10 cellular contexts compared by ENCODE assay signal in the genomic region with DNA sequence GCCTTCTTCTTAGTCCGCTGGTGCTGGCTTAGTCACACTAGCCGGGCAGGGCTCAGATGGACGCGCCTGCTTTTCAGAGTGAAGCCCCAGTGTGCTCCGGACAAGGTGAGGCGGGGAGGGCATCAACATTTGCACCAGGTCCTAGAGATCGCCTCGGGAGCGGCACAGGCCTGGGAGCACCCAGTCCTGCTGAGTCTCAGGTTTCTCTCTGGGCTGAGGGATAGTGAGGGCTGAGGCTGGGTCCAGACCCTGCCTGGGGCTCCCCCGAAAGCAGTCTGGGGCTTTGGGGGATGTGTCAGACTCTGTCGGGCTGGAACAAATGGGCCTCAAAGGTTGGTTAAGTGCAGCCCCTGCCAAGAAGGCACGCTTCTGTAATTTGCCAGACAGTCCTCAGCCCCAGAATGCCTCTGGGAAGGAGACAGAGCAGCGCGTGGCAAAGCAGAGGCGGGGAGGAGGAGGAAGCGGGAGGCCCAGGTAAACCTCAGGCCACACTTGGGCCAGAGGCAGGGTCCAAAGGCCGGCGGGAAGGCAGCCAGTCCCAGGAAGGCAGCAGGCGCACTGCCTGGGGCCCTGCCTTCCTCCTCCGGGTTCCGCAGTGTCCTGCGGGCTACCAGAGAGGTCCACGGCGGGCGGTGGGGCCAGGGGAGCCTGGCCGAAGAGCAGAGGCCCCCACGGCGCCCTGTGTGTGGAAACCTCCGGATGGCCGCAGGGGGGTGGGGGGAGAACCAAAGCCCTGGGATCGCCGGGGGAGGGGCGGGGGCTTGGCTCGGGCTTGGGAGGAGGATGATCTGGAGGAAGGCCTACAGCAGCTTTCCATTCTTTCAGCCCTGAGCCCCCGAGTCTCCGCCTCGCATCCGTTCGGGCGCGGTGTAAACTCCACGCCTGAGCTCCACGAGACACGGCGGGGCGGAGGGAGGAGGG. TPM values are rescaled to one million over a fixed set of nuclear protein-coding genes. Genes with fewer than 3 reads are reported as not detected.
DNase-seq lines count a peak whose midpoint lies in the region; ATAC-seq, FAIRE-seq and TF ChIP-seq lines count a peak whose summit lies in the region.
"Had no signal": no experiment of that assay in that cellular context is flagged by ENCODE, and none has a peak within 500 bp of the region (broad histone marks: within the 10 kb centered on the region; RNA-seq: fewer than 3 reads in every experiment).

No MANE protein-coding gene starts in this region.

- peaks cover 4% of the 10 kb centered on the region for H3K9me1 ChIP-seq in K562 (ENCODE audit: control insufficient read depth, insufficient read depth, low read length)

- H3K79me2 ChIP-seq in K562 (ENCODE audit: control insufficient read depth, insufficient read depth, low read length) = no peaks in the 10 kb centered on the region

- ATAC-seq in K562 (no peak), lower lobe of right lung (peak in 1 of 2 donors; percentile 3)
- ATAC-seq in activated T-cell treated with anti-CD3 and anti-CD28 coated beads, Interleukin-2, amount 50 U/mL, for 4 hours = no peak

- in situ Hi-C loops in K562 (cut with MboI) = loop anchor here (10.0 kb wide), 1 partner anchor 89 kb away; a partner anchor contains a TSS

- BruUV-seq in K562 (replicated peaks; lab: Mats Ljungman, UMichigan) = no TSS peak

- TF ChIP-seq POLR2A in K562 (conservative IDR thresholded peaks at IDR 0.05) (no peak), spleen (IDR thresholded peaks at IDR 0.05) (no peak)

- FAIRE-seq in K562 (lab: Jason Lieb, UNC) = no peak

- H3K27me3 ChIP-seq in K562 (ENCODE audit: control insufficient read depth in 2 of 2, insufficient read depth in 2 of 2, low read length in 2 of 2) (no peaks in the 10 kb centered on the region), lower lobe of right lung (ENCODE audit: low read depth) (no peaks in the 10 kb centered on the region), spleen (replicated peaks in 1 of 7) (no peaks in the 10 kb centered on the region)

- intact Hi-C loops in K562 (cut with micrococcal nuclease) = loop anchor here (2.0 to 10.0 kb wide), 2 partner anchors 89 to 159 kb away; a partner anchor contains a TSS
- intact Hi-C loops in lower lobe of right lung (cut with DNase I) = no loop called here
- intact Hi-C loops in spleen (cut with DNase I; ENCODE audit: low total_unique reads) = loop anchor here (5.0 to 10.0 kb wide), 2 partner anchors 91 to 139 kb away; no protein-coding TSS in a partner anchor

- peak; percentile 81 for DNase-seq in HT-29 (ENCODE audit: low spot score)
- DNase-seq in K562 (ENCODE audit: extremely low read depth in 1 of 4, low spot score in 3 of 4) = peak in 2 of 4 experiments; percentile 23
- no peak for DNase-seq in lower lobe of right lung
- DNase-seq in spleen = peak; percentile 82
- no peak for DNase-seq in stimulated activated CD4-positive, alpha-beta T cell treated with anti-CD3 and anti-CD28 coated beads, Interleukin-2, amount 100 ng/mL, for 48 hours
- DNase-seq in iPS-NIHi11 (ENCODE audit: low spot score) = no peak
- no peak for DNase-seq in activated T-cell treated with anti-CD3 and anti-CD28 coated beads, Interleukin-2, amount 50 U/mL, for 4 hours
- DNase-seq in midbrain (lab: John Stamatoyannopoulos, UW) = no peak

- WGBS in K562 (ENCODE audit: insufficient coverage, low coverage, missing lambda C conversion rate) = 83% methylated on average over 19 of the region's 46 CpGs
- 66 to 84% (median 78%) methylated on average over 37 to 46 of the region's 46 CpGs for WGBS in spleen, 5 donors

- H3K9ac ChIP-seq in K562 (ENCODE audit: insufficient read depth in 1 of 2, low read depth in 2 of 2, low read length in 2 of 2) = peak overlapping the region in 1 of 2 experiments; percentile 72; a peak in 2 of 4 replicates

- CTCF ChIA-PET in K562 (lab: Yijun Ruan, JAX; ENCODE audit: low intra/inter-chr PET ratio) = interaction anchor here (0.6 to 3.4 kb wide), 5 partner anchors 40 to 266 kb away, joined by 3 to 19 read pairs (median 4); a partner anchor contains a TSS

- H3K4me3 ChIP-seq in K562 (no peak overlapping the region), lower lobe of right lung (no peak overlapping the region), spleen (no peak overlapping the region)

- POLR2A ChIA-PET in K562 (lab: Yijun Ruan, JAX) = interaction anchor here (0.6 to 1.0 kb wide), 4 partner anchors 16 to 1131 kb away, joined by 3 to 4 read pairs (median 4); no protein-coding TSS in a partner anchor

- peaks cover 27% of the 10 kb centered on the region; the same call in 2 of the 3 replicates for H3K36me3 ChIP-seq in K562 (ENCODE audit: control insufficient read depth, insufficient read depth, low read length)
- H3K36me3 ChIP-seq in lower lobe of right lung = peaks cover 40% of the 10 kb centered on the region
- H3K36me3 ChIP-seq in spleen = peaks cover 0 to 40% (median 37%) of the 10 kb centered on the region in 6 donors

- H4K20me1 ChIP-seq in K562 (replicated peaks; ENCODE audit: control insufficient read depth, insufficient read depth, low read length) = no peaks in the 10 kb centered on the region

- TF ChIP-seq CTCF in K562 (IDR thresholded peaks at IDR 0.05 in 2 of 3, conservative IDR thresholded peaks at IDR 0.05 in 1 of 3; ENCODE audit: insufficient read depth in 2 of 3, low read depth in 1 of 3, low read length in 3 of 3) = no peak
- no peak for TF ChIP-seq CTCF in lower lobe of right lung (IDR thresholded peaks at IDR 0.05)
- no peak for TF ChIP-seq CTCF in spleen (IDR thresholded peaks at IDR 0.05 in 8 of 11, conservative IDR thresholded peaks at IDR 0.05 in 3 of 11)

- H3K4me1 ChIP-seq in K562 (replicated peaks in 1 of 2; ENCODE audit: control insufficient read depth in 2 of 2, insufficient read depth in 2 of 2, low read length in 2 of 2) (peaks cover 43 to 51% of the 10 kb centered on the region in 2 experiments), lower lobe of right lung (peaks cover 37% of the 10 kb centered on the region), spleen (peaks cover 10 to 57% (median 26%) of the 10 kb centered on the region in 6 donors)

- H3K9me3 ChIP-seq in K562 (replicated peaks; ENCODE audit: control insufficient read depth, insufficient read depth, low read depth, low read length) (no peaks in the 10 kb centered on the region), lower lobe of right lung (no peaks in the 10 kb centered on the region), spleen (no peaks in the 10 kb centered on the region)

- no peak overlapping the region for H2AFZ ChIP-seq in K562 (ENCODE audit: low read depth, low read length)

- TF ChIP-seq EP300 in K562 (IDR thresholded peaks at IDR 0.05; ENCODE audit: low read length) = no peak

- no peak overlapping the region for H3K4me2 ChIP-seq in K562 (ENCODE audit: insufficient read depth, low read length)

- no peak overlapping the region for H3K4me3 Mint-ChIP-seq in activated T-cell treated with anti-CD3 and anti-CD28 coated beads, Interleukin-2, amount 50 U/mL, for 4 hours
- H3K4me3 Mint-ChIP-seq: activated T-cell treated with anti-CD3 and anti-CD28 coated beads, Interleukin-2, amount 50 U/mL, for 24 hours had no signal

- H3K9me3 Mint-ChIP-seq in activated T-cell treated with anti-CD3 and anti-CD28 coated beads, Interleukin-2, amount 50 U/mL, for 4 hours = no peaks in the 10 kb centered on the region
- H3K9me3 Mint-ChIP-seq: activated T-cell treated with anti-CD3 and anti-CD28 coated beads, Interleukin-2, amount 50 U/mL, for 24 hours had no signal

- peaks cover 14% of the 10 kb centered on the region for H3K36me3 Mint-ChIP-seq in activated T-cell treated with anti-CD3 and anti-CD28 coated beads, Interleukin-2, amount 50 U/mL, for 4 hours (ENCODE audit: insufficient read depth)

- H3K27me3 Mint-ChIP-seq in activated T-cell treated with anti-CD3 and anti-CD28 coated beads, Interleukin-2, amount 50 U/mL, for 4 hours (ENCODE audit: low read depth) = no peaks in the 10 kb centered on the region
- H3K27me3 Mint-ChIP-seq: activated T-cell treated with anti-CD3 and anti-CD28 coated beads, Interleukin-2, amount 50 U/mL, for 24 hours had no signal

- no peaks in the 10 kb centered on the region for H3K4me1 Mint-ChIP-seq in activated T-cell treated with anti-CD3 and anti-CD28 coated beads, Interleukin-2, amount 50 U/mL, for 4 hours (ENCODE audit: low read depth)

- peak overlapping the region; percentile 93; the same call in 2 of the 3 replicates for H3K27ac ChIP-seq in K562 (ENCODE audit: extremely low read depth, low read depth, low read length)
- peak overlapping the region; percentile 38 for H3K27ac ChIP-seq in lower lobe of right lung
- peak overlapping the region in 1 of 8 donors; percentile 59 for H3K27ac ChIP-seq in spleen

- no peak for TF ChIP-seq RAD21 in K562 (CRISPR knock-in tag; conservative IDR thresholded peaks at IDR 0.05 in 1 of 2, IDR thresholded peaks at IDR 0.05 in 1 of 2)

RNA-seq across cellular contexts. Expression of a gene that starts 39.5 kb away (rescaled TPM):
- total RNA-seq in HT-29 (2014; rRNA removed; shearing (Covaris generic)) = 10.9 and 13.7 TPM in 2 replicates
- 198 and 586 TPM in 2 replicates for total RNA-seq in K562 (2011; cell fraction: chromatin; rRNA removed; ENCODE audit: low replicate concordance)
- 353 and 436 TPM in 2 replicates for total RNA-seq in K562 (2011; cell fraction: nucleolus; rRNA removed)
- 289 and 326 TPM in 2 replicates for total RNA-seq in K562 (2011; cell fraction: nucleoplasm; rRNA removed)
- total RNA-seq in K562 (2014; rRNA removed) = 41.2 and 50.7 TPM in 2 replicates
- 9.0 and 9.2 TPM in 2 replicates for total RNA-seq in K562 (2014; rRNA removed; fragmentation: Illumina TruSeq; extraction: Trizol)
- 16.9 TPM in 2 replicates for total RNA-seq in K562 (2015; rRNA removed; fragmentation: Illumina TruSeq; extraction: Trizol)
- 79.7 and 103 TPM in 2 replicates for total RNA-seq in K562 (2021)
- polyA plus RNA-seq in K562 (2011; rRNA removed) = 42.6 and 65.4 TPM in 2 replicates
- polyA plus RNA-seq in K562 (2011; cell fraction: cytosol; rRNA removed) = 45.9 and 88.8 TPM in 2 replicates
- polyA plus RNA-seq in K562 (2011; cell fraction: nucleus; rRNA removed) = 230 and 368 TPM in 2 replicates
- 77.5 and 466 TPM in 2 replicates for polyA plus RNA-seq in K562 (2012)
- polyA plus RNA-seq in K562 (2014; fragmentation: Illumina TruSeq; extraction: Trizol) = 31.3 and 65.0 TPM in 2 replicates
- polyA plus RNA-seq in K562 (2014; fragmentation: Nextera tagmentation; extraction: Ambion mirVana) = under 1 TPM; 0.65 to 0.66 TPM
- polyA plus RNA-seq in K562 (2014; rRNA removed) = 54.5 and 66.9 TPM in 2 replicates
- 33.8 and 63.1 TPM in 2 replicates for polyA minus RNA-seq in K562 (2011; rRNA and poly(A)+ RNA removed)
- polyA minus RNA-seq in K562 (2011; cell fraction: cytosol; rRNA and poly(A)+ RNA removed) = 71.3 and 83.9 TPM in 2 replicates
- 85.0 and 89.2 TPM in 2 replicates for polyA minus RNA-seq in K562 (2011; cell fraction: nucleus; rRNA and poly(A)+ RNA removed)
- 45.6 TPM for total RNA-seq in lower lobe of right lung
- 100 to 1,000 TPM; 161 to 240 (median 219) TPM for total RNA-seq in spleen
- 100 to 1,000 TPM; 103 to 190 (median 189) TPM for polyA plus RNA-seq in spleen
- total RNA-seq in activated T-cell treated with anti-CD3 and anti-CD28 coated beads, Interleukin-2, amount 50 U/mL, for 4 hours = 10 to 100 TPM; 55.8 to 68.8 (median 63.6) TPM
- polyA plus RNA-seq: neural cell had no signal

Comparison
In these comparisons a context has a peak if more than half of its experiments do, and no peak if none do; other contexts are left out.
1. DNase-seq: peak in HT-29 (single experiment) and spleen (single experiment); none in lower lobe of right lung (single experiment), stimulated activated CD4-positive, alpha-beta T cell treated with anti-CD3 and anti-CD28 coated beads, Interleukin-2, amount 100 ng/mL, for 48 hours (0 of 2), iPS-NIHi11 (single experiment), activated T-cell treated with anti-CD3 and anti-CD28 coated beads, Interleukin-2, amount 50 U/mL, for 4 hours (single experiment) and midbrain (single experiment).